Comparison of ENCODE assay signal across 32 cellular contexts in the genomic region with DNA sequence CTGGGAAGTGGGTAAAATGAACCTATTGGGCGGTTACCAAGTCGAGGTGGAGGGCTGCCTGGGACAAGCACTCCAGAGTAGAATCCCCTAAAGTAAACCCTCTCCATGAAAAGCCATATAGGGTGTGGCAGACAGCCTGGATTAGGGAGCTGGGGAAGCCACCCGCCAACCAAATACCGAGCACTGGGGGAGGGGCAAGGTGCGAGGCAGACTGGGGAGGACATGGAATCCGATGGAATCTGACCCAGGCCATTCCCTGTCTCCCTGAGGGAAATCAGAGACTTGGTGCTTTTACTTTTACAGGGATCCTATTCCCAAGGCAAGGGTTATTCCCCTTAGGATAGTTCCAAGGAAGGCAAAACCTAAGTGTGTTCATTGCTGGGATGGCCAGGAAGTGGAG.
"Had no signal": no experiment of that assay in that cellular context is flagged by ENCODE, and none has a peak within 500 bp of the region (broad histone marks: within the 10 kb centered on the region; RNA-seq: fewer than 3 reads in every experiment).

No MANE protein-coding gene starts in this region.

- H3K27ac Mint-ChIP-seq: activated CD4-positive, alpha-beta memory T cell treated with anti-CD3 and anti-CD28 coated beads for 36 hours; activated CD4-positive, alpha-beta T cell treated with anti-CD3 and anti-CD28 coated beads for 36 hours; activated CD4-positive, alpha-beta T cell treated with anti-CD3 and anti-CD28 coated beads, Interleukin-2, amount 10 ng/mL, durations not matched to agents 24 days and 14 days; activated CD8-positive, alpha-beta memory T cell treated with anti-CD3 and anti-CD28 coated beads, Interleukin-2, amount 10 ng/mL, durations not matched to agents 7 days and 5 days; activated CD8-positive, alpha-beta T cell treated with anti-CD3 and anti-CD28 coated beads, Interleukin-2, amount 10 ng/mL, durations not matched to agents 7 days and 5 days; activated naive CD4-positive, alpha-beta T cell treated with anti-CD3 and anti-CD28 coated beads, Interleukin-2, amount 10 ng/mL, durations not matched to agents 7 days and 5 days; activated naive CD8-positive, alpha-beta T cell; activated T-helper 1 cell treated with anti-CD3 and anti-CD28 coated beads, Interleukin-12 subunit alpha, Interleukin-12 subunit beta, Interleukin-2, Interleukin-4 antibody, amounts not matched to agents 30 ng/mL and 10 ng/mL and 1 ng/mL, durations not matched to agents 14 hours and 24 hours and 36 hours; activated T-helper 2 cell treated with anti-CD3 and anti-CD28 coated beads, Interferon-gamma antibody, Interleukin-2, Interleukin-4, amounts not matched to agents 10 μg/mL and 5 μg/mL and 100 μg/mL, durations not matched to agents 14 hours and 24 hours and 36 hours; T-helper 17 cell; T-helper 2 cell treated with Interferon-gamma antibody and Interleukin-4, amounts not matched to agents 5 μg/mL and 100 μg/mL, for 36 hours had no signal

- H3K9me3 ChIP-seq: body of pancreas, colonic mucosa had no signal

- H3K36me3 Mint-ChIP-seq: activated CD4-positive, alpha-beta memory T cell treated with anti-CD3 and anti-CD28 coated beads for 36 hours; activated CD8-positive, alpha-beta memory T cell treated with anti-CD3 and anti-CD28 coated beads, Interleukin-2, amount 10 ng/mL, durations not matched to agents 7 days and 5 days; activated naive CD4-positive, alpha-beta T cell treated with anti-CD3 and anti-CD28 coated beads, Interleukin-2, amount 10 ng/mL, durations not matched to agents 7 days and 5 days; activated naive CD8-positive, alpha-beta T cell had no signal

- H3K9me3 Mint-ChIP-seq: activated CD4-positive, alpha-beta memory T cell treated with anti-CD3 and anti-CD28 coated beads for 36 hours; activated CD4-positive, alpha-beta T cell treated with anti-CD3 and anti-CD28 coated beads, Interleukin-2, amount 10 ng/mL, durations not matched to agents 24 days and 14 days; activated naive CD4-positive, alpha-beta T cell treated with anti-CD3 and anti-CD28 coated beads, Interleukin-2, amount 10 ng/mL, durations not matched to agents 7 days and 5 days; activated T-helper 1 cell treated with anti-CD3 and anti-CD28 coated beads, Interleukin-12 subunit alpha, Interleukin-12 subunit beta, Interleukin-2, Interleukin-4 antibody, amounts not matched to agents 30 ng/mL and 10 ng/mL and 1 ng/mL, durations not matched to agents 14 hours and 24 hours and 36 hours; activated T-helper 2 cell treated with anti-CD3 and anti-CD28 coated beads, Interferon-gamma antibody, Interleukin-2, Interleukin-4, amounts not matched to agents 10 μg/mL and 5 μg/mL and 100 μg/mL, durations not matched to agents 14 hours and 24 hours and 36 hours; T-helper 2 cell treated with Interferon-gamma antibody and Interleukin-4, amounts not matched to agents 5 μg/mL and 100 μg/mL, for 36 hours had no signal

- H3K27me3 ChIP-seq: body of pancreas, colonic mucosa had no signal

- ATAC-seq: activated CD4-positive, alpha-beta T cell treated with anti-CD3 and anti-CD28 coated beads for 36 hours; activated CD8-positive, alpha-beta memory T cell treated with anti-CD3 and anti-CD28 coated beads, Interleukin-2, amount 10 ng/mL, durations not matched to agents 7 days and 5 days; activated CD8-positive, alpha-beta T cell treated with anti-CD3 and anti-CD28 coated beads, Interleukin-2, amount 10 ng/mL, durations not matched to agents 7 days and 5 days; body of pancreas; esophagus mucosa; T-helper 17 cell had no signal

- H3K4me3 ChIP-seq: body of pancreas, colonic mucosa had no signal

- H3K36me3 ChIP-seq: colonic mucosa, WERI-Rb-1 had no signal

- H3K27ac ChIP-seq: body of pancreas, colonic mucosa, WERI-Rb-1 had no signal

- DNase-seq: activated CD4-positive, alpha-beta memory T cell treated with anti-CD3 and anti-CD28 coated beads for 36 hours; activated CD4-positive, alpha-beta T cell treated with anti-CD3 and anti-CD28 coated beads for 36 hours; activated CD4-positive, alpha-beta T cell treated with anti-CD3 and anti-CD28 coated beads, Interleukin-2, amount 10 ng/mL, durations not matched to agents 24 days and 14 days; activated CD4-positive, CD25-positive, alpha-beta regulatory T cell; activated CD4-positive, CD25-positive, alpha-beta regulatory T cell treated with anti-CD3 and anti-CD28 coated beads, Interleukin-2, amount 50 U/mL, for 72 hours; activated CD8-positive, alpha-beta memory T cell treated with anti-CD3 and anti-CD28 coated beads, Interleukin-2, amount 10 ng/mL, durations not matched to agents 7 days and 5 days; activated CD8-positive, alpha-beta memory T cell treated with anti-CD3 and anti-CD28 coated beads, Interleukin-2, amount 50 U/mL, for 4 hours; activated CD8-positive, alpha-beta T cell treated with anti-CD3 and anti-CD28 coated beads, Interleukin-2, amount 10 ng/mL, durations not matched to agents 7 days and 5 days; activated gamma-delta T cell; activated naive CD4-positive, alpha-beta T cell; activated naive CD4-positive, alpha-beta T cell treated with anti-CD3 and anti-CD28 coated beads, Interleukin-2, amount 10 ng/mL, durations not matched to agents 7 days and 5 days; activated T-cell treated with anti-CD3 and anti-CD28 coated beads, Interleukin-2, amount 50 U/mL, for 1 hour; activated T-cell treated with anti-CD3 and anti-CD28 coated beads, Interleukin-2, amount 50 U/mL, for 48 hours; amniotic stem cell; aorta; body of pancreas; central memory CD4-positive, alpha-beta T cell; cerebellar nuclear complex; colonic mucosa; effector CD8-positive, alpha-beta T cell; foreskin fibroblast; head of caudate nucleus; T-helper 1 cell; T-helper 17 cell; T1000 had no signal

- H3K4me1 Mint-ChIP-seq: activated CD4-positive, alpha-beta T cell treated with anti-CD3 and anti-CD28 coated beads, Interleukin-2, amount 10 ng/mL, durations not matched to agents 24 days and 14 days; activated naive CD4-positive, alpha-beta T cell treated with anti-CD3 and anti-CD28 coated beads, Interleukin-2, amount 10 ng/mL, durations not matched to agents 7 days and 5 days; T-helper 17 cell had no signal

- H3K4me3 Mint-ChIP-seq: activated CD4-positive, alpha-beta memory T cell treated with anti-CD3 and anti-CD28 coated beads for 36 hours; activated CD4-positive, alpha-beta T cell treated with anti-CD3 and anti-CD28 coated beads for 36 hours; activated CD4-positive, alpha-beta T cell treated with anti-CD3 and anti-CD28 coated beads, Interleukin-2, amount 10 ng/mL, durations not matched to agents 24 days and 14 days; activated CD8-positive, alpha-beta memory T cell treated with anti-CD3 and anti-CD28 coated beads, Interleukin-2, amount 10 ng/mL, durations not matched to agents 7 days and 5 days; activated CD8-positive, alpha-beta T cell treated with anti-CD3 and anti-CD28 coated beads, Interleukin-2, amount 10 ng/mL, durations not matched to agents 7 days and 5 days; activated naive CD4-positive, alpha-beta T cell treated with anti-CD3 and anti-CD28 coated beads, Interleukin-2, amount 10 ng/mL, durations not matched to agents 7 days and 5 days; activated naive CD8-positive, alpha-beta T cell; activated T-helper 1 cell treated with anti-CD3 and anti-CD28 coated beads, Interleukin-12 subunit alpha, Interleukin-12 subunit beta, Interleukin-2, Interleukin-4 antibody, amounts not matched to agents 30 ng/mL and 10 ng/mL and 1 ng/mL, durations not matched to agents 14 hours and 24 hours and 36 hours; T-helper 17 cell; T-helper 2 cell treated with Interferon-gamma antibody and Interleukin-4, amounts not matched to agents 5 μg/mL and 100 μg/mL, for 36 hours had no signal

- H3K4me1 ChIP-seq: colonic mucosa had no signal

- FAIRE-seq: frontal cortex had no signal
